19 cellular contexts compared by ENCODE assay signal in genomic region chr5:86748538-86749105, GRCh38.
"Had no signal": no experiment of that assay in that cellular context is flagged by ENCODE, and none has a peak within 500 bp of the region (broad histone marks: within the 10 kb centered on the region; RNA-seq: fewer than 3 reads in every experiment).

No MANE protein-coding gene starts in this region.

- H3K9me3 ChIP-seq: body of pancreas, colonic mucosa, esophagus muscularis mucosa, gastroesophageal sphincter, heart left ventricle, thyroid gland had no signal

- H3K27ac ChIP-seq: body of pancreas, colonic mucosa, esophagus muscularis mucosa, gastroesophageal sphincter, heart left ventricle, neural progenitor cell, thyroid gland had no signal

- H3K4me1 ChIP-seq: body of pancreas, colonic mucosa, esophagus muscularis mucosa, gastroesophageal sphincter, heart left ventricle, neural progenitor cell, thyroid gland had no signal

- H3K9ac ChIP-seq: neural progenitor cell had no signal

- FAIRE-seq: endometrium, urothelium cell line had no signal

- ATAC-seq: activated CD8-positive, alpha-beta memory T cell treated with anti-CD3 and anti-CD28 coated beads, Interleukin-2, amount 10 ng/mL, durations not matched to agents 7 days and 5 days; body of pancreas; gastroesophageal sphincter; heart left ventricle; naive thymus-derived CD4-positive, alpha-beta T cell had no signal

- H3K4me3 ChIP-seq: body of pancreas, colonic mucosa, esophagus muscularis mucosa, gastroesophageal sphincter, heart left ventricle, neural progenitor cell, thyroid gland had no signal

- H3K36me3 ChIP-seq: colonic mucosa, esophagus muscularis mucosa, gastroesophageal sphincter, heart left ventricle, neural progenitor cell, thyroid gland had no signal

- H2AFZ ChIP-seq: neural progenitor cell had no signal

- H3K27me3 ChIP-seq: body of pancreas, colonic mucosa, esophagus muscularis mucosa, gastroesophageal sphincter, heart left ventricle, neural progenitor cell, thyroid gland had no signal

- H3K4me2 ChIP-seq: neural progenitor cell had no signal

- DNase-seq: activated CD4-positive, alpha-beta memory T cell treated with anti-CD3 and anti-CD28 coated beads, Interleukin-2, amount 10 ng/mL, durations not matched to agents 7 days and 5 days; activated CD4-positive, alpha-beta T cell treated with anti-CD3 and anti-CD28 coated beads for 48 hours; activated CD4-positive, CD25-positive, alpha-beta regulatory T cell; activated CD8-positive, alpha-beta memory T cell treated with anti-CD3 and anti-CD28 coated beads, Interleukin-2, amount 10 ng/mL, durations not matched to agents 7 days and 5 days; activated naive CD4-positive, alpha-beta T cell treated with anti-CD3 and anti-CD28 coated beads for 36 hours; activated T-cell treated with anti-CD3 and anti-CD28 coated beads, Interleukin-2, amount 50 U/mL, for 1 hour; body of pancreas; colonic mucosa; heart left ventricle; mesenchymal stem cell; naive thymus-derived CD4-positive, alpha-beta T cell; stimulated activated CD4-positive, alpha-beta T cell treated with anti-CD3 and anti-CD28 coated beads, Interleukin-2, amount 100 ng/mL, for 24 hours; stimulated activated naive CD4-positive, alpha-beta T cell treated with Interleukin-2 at 50 U/mL for 16 hours; thyroid gland had no signal
